Comparison of ENCODE assay signal across 8 cellular contexts in the genomic region with DNA sequence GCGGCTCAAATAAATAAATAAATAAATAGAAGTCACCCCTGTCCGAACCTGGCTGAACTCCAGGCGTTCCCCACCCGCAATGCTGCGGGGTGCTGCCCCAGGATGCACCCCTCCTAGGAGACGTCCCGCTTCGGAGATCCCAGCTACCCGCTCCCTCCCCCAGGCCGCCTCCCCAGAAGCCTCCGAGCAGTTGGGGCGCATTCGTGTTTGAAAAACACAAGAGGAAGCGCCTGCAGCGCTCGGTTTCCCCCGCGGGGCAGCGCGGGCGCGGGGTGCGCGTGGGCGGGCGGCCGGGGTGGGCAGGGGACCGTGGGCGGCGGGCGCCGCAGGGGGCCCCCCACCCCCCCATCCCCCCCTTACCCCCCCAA. TPM values are rescaled to one million over a fixed set of nuclear protein-coding genes. Genes with fewer than 3 reads are reported as not detected.
DNase-seq lines count a peak whose midpoint lies in the region; ATAC-seq, FAIRE-seq and TF ChIP-seq lines count a peak whose summit lies in the region.

No MANE protein-coding gene starts in this region.

- ATAC-seq in HG02852 (IDR thresholded peaks at IDR 0.05; ENCODE audit: unreplicated experiment), result peak; percentile 45
- ATAC-seq in natural killer cell treated with Interleukin-12 subunit alpha and Interleukin-12 subunit beta and Interleukin-15 and Interleukin-18, amount 100 ng/mL, for 72 hours, result peak; percentile 61 to 67
- no peak for ATAC-seq in GM18517 (IDR thresholded peaks at IDR 0.05; ENCODE audit: unreplicated experiment)

- no peak for FAIRE-seq in urothelium cell line (lab: Jason Lieb, UNC)

- H3K36me3 ChIP-seq in fibroblast of lung (ENCODE audit: control insufficient read depth, insufficient read depth, low read length), result no peaks in the 10 kb centered on the region

- peak overlapping the region; percentile 11 for H3K9ac ChIP-seq in fibroblast of lung (ENCODE audit: insufficient read depth, low read length)

- DNase-seq in AG10803 (ENCODE audit: low read depth), result no peak
- peak; percentile 37 for DNase-seq in activated T-helper 1 cell treated with Interleukin-2 at 50 U/mL for 16 hours (ENCODE audit: low read depth)
- no peak for DNase-seq in fibroblast of lung (ENCODE audit: low read depth in 2 of 2)
- peak; percentile 69 for DNase-seq in natural killer cell treated with Interleukin-12 subunit alpha and Interleukin-12 subunit beta and Interleukin-15 and Interleukin-18, amount 100 ng/mL, for 72 hours (ENCODE audit: low spot score)
- DNase-seq in amniotic stem cell (lab: John Stamatoyannopoulos, UW), result no peak
- DNase-seq in urothelium cell line (ENCODE audit: low spot score), result no peak

- TF ChIP-seq CTCF in AG10803 (conservative IDR thresholded peaks at IDR 0.05; ENCODE audit: low read length), result no peak
- TF ChIP-seq CTCF in fibroblast of lung (conservative IDR thresholded peaks at IDR 0.05 in 1 of 2, IDR thresholded peaks at IDR 0.05 in 1 of 2; ENCODE audit: low read depth in 1 of 2, low read length in 2 of 2), result no peak

- peaks cover 8% of the 10 kb centered on the region for H3K36me3 Mint-ChIP-seq in natural killer cell treated with Interleukin-12 subunit alpha and Interleukin-12 subunit beta and Interleukin-15 and Interleukin-18, amount 100 ng/mL, for 72 hours

- peak overlapping the region; percentile 83 for H3K4me3 Mint-ChIP-seq in natural killer cell treated with Interleukin-12 subunit alpha and Interleukin-12 subunit beta and Interleukin-15 and Interleukin-18, amount 100 ng/mL, for 72 hours

- peak overlapping the region; percentile 72 for H3K4me2 ChIP-seq in fibroblast of lung (ENCODE audit: extremely low read depth, insufficient read depth, low read length)

- peak overlapping the region; percentile 57 for H2AFZ ChIP-seq in fibroblast of lung (ENCODE audit: low read length)

- peak overlapping the region; percentile 60 for H3K4me3 ChIP-seq in AG10803 (ENCODE audit: low read length)
- peak overlapping the region; percentile 36 to 59 (median 38) for H3K4me3 ChIP-seq in fibroblast of lung (replicated peaks in 1 of 4; ENCODE audit: control extremely low read depth in 1 of 4, insufficient read depth in 1 of 4, low read depth in 3 of 4, low read length in 4 of 4)

- peaks cover 38 to 60% of the 10 kb centered on the region in 2 donors for H3K4me1 Mint-ChIP-seq in natural killer cell treated with Interleukin-12 subunit alpha and Interleukin-12 subunit beta and Interleukin-15 and Interleukin-18, amount 100 ng/mL, for 72 hours (ENCODE audit: low read depth in 2 of 2)

- H3K79me2 ChIP-seq in fibroblast of lung (ENCODE audit: control insufficient read depth, insufficient read depth, low read length), result no peaks in the 10 kb centered on the region

- H3K9me3 ChIP-seq in fibroblast of lung (ENCODE audit: control insufficient read depth, insufficient read depth, low read depth, low read length), result no peaks in the 10 kb centered on the region

- H3K27ac ChIP-seq in fibroblast of lung (ENCODE audit: insufficient read depth, low read length), result no peak overlapping the region

- H3K27me3 ChIP-seq in fibroblast of lung (ENCODE audit: control insufficient read depth, insufficient read depth, low read length), result peaks cover 2% of the 10 kb centered on the region

- H3K27me3 Mint-ChIP-seq in natural killer cell treated with Interleukin-12 subunit alpha and Interleukin-12 subunit beta and Interleukin-15 and Interleukin-18, amount 100 ng/mL, for 72 hours, result no peaks in the 10 kb centered on the region

- no peaks in the 10 kb centered on the region for H4K20me1 ChIP-seq in fibroblast of lung (ENCODE audit: control insufficient read depth, extremely low read depth, insufficient read depth, low read length)

- H3K9me3 Mint-ChIP-seq in natural killer cell treated with Interleukin-12 subunit alpha and Interleukin-12 subunit beta and Interleukin-15 and Interleukin-18, amount 100 ng/mL, for 72 hours, result peaks cover 5% of the 10 kb centered on the region

- peak overlapping the region; percentile 85 to 97 for H3K27ac Mint-ChIP-seq in natural killer cell treated with Interleukin-12 subunit alpha and Interleukin-12 subunit beta and Interleukin-15 and Interleukin-18, amount 100 ng/mL, for 72 hours

- H3K4me1 ChIP-seq in fibroblast of lung (ENCODE audit: control insufficient read depth, extremely low read depth, insufficient read depth, low read length), result peaks cover 11% of the 10 kb centered on the region

RNA-seq across cellular contexts. Expression of gene SERPINB9, which starts 27.3 kb away (rescaled TPM):
- 2.6 and 4.3 TPM in 2 replicates for total RNA-seq in fibroblast of lung
- polyA plus RNA-seq in fibroblast of lung, result 6.2 and 6.4 TPM in 2 replicates
- 2.7 and 3.0 TPM in 2 replicates for polyA plus RNA-seq in fibroblast of lung (2012)
- 1.3 and 3.8 TPM in 2 replicates for polyA minus RNA-seq in fibroblast of lung (ENCODE audit: low replicate concordance)
- total RNA-seq in natural killer cell treated with Interleukin-12 subunit alpha and Interleukin-12 subunit beta and Interleukin-15 and Interleukin-18, amount 100 ng/mL, for 72 hours, result 100 to 1,000 TPM in 1 of 2 donors, 10 to 100 TPM in 1; 59.0 to 159 TPM

RNA-seq across cellular contexts. Expression of gene SERPINB1, which starts 34.2 kb away (rescaled TPM):
- total RNA-seq in fibroblast of lung, result 19.3 TPM in 2 replicates
- polyA plus RNA-seq in fibroblast of lung, result 35.2 and 39.5 TPM in 2 replicates
- polyA plus RNA-seq in fibroblast of lung (2012), result 26.0 and 28.0 TPM in 2 replicates
- polyA minus RNA-seq in fibroblast of lung (ENCODE audit: low replicate concordance), result 2.7 and 3.7 TPM in 2 replicates
- 100 to 1,000 TPM; 103 to 275 TPM for total RNA-seq in natural killer cell treated with Interleukin-12 subunit alpha and Interleukin-12 subunit beta and Interleukin-15 and Interleukin-18, amount 100 ng/mL, for 72 hours

Comparison
In these comparisons a context has a peak if more than half of its experiments do, and no peak if none do; other contexts are left out.
1. DNase-seq: peak in activated T-helper 1 cell treated with Interleukin-2 at 50 U/mL for 16 hours (single experiment) and natural killer cell treated with Interleukin-12 subunit alpha and Interleukin-12 subunit beta and Interleukin-15 and Interleukin-18, amount 100 ng/mL, for 72 hours (single experiment); none in AG10803 (single experiment), fibroblast of lung (0 of 2), amniotic stem cell (single experiment) and urothelium cell line (single experiment).
2. RNA of gene SERPINB9, which starts 27.3 kb away (total RNA-seq): 59.0 to 159 TPM in natural killer cell treated with Interleukin-12 subunit alpha and Interleukin-12 subunit beta and Interleukin-15 and Interleukin-18, amount 100 ng/mL, for 72 hours; 2.6 to 4.3 TPM in fibroblast of lung; every median in the first group is over 10 times any median in the second.